Comparison of ENCODE assay signal across 8 cellular contexts in genomic region chr7:30286749-30287148, GRCh38. TPM values are rescaled to one million over a fixed set of nuclear protein-coding genes. Genes with fewer than 3 reads are reported as not detected.
DNase-seq lines count a peak whose midpoint lies in the region; ATAC-seq and TF ChIP-seq lines count a peak whose summit lies in the region.

No MANE protein-coding gene starts in this region.

- peaks cover 0 to 4% (median 0%) of the 10 kb centered on the region in 11 donors for H3K9me3 Mint-ChIP-seq in naive thymus-derived CD4-positive, alpha-beta T cell

- no peaks in the 10 kb centered on the region for H3K27me3 ChIP-seq in BJ (ENCODE audit: control insufficient read depth, insufficient read depth, low read length)
- H3K27me3 ChIP-seq in KMS-11 (ENCODE audit: insufficient read depth, low read depth) = no peaks in the 10 kb centered on the region
- H3K27me3 ChIP-seq in naive thymus-derived CD4-positive, alpha-beta T cell (ENCODE audit: control insufficient read depth in 2 of 2, insufficient read depth in 2 of 2, low read length in 2 of 2) = no peaks in the 10 kb centered on the region

- CTCF ChIA-PET in BJ (lab: Yijun Ruan, JAX) = no interaction called here
- CTCF ChIA-PET in naive thymus-derived CD4-positive, alpha-beta T cell (lab: Charles Lee) = no interaction called here

- peaks cover 45 to 68% (median 62%) of the 10 kb centered on the region in 7 donors for H3K4me1 Mint-ChIP-seq in naive thymus-derived CD4-positive, alpha-beta T cell

- peak overlapping the region in 7 of 9 donors; percentile 38 to 99 (median 90) for H3K27ac Mint-ChIP-seq in naive thymus-derived CD4-positive, alpha-beta T cell

- intact Hi-C loops in naive thymus-derived CD4-positive, alpha-beta T cell (cut with micrococcal nuclease) = loop anchor here in 1 of 2 donors (10.0 kb wide), 1 partner anchor 158 kb away; no protein-coding TSS in a partner anchor

- no peak for DNase-seq in BJ (ENCODE audit: low read depth)
- no peak for DNase-seq in choroid plexus epithelial cell (ENCODE audit: low read depth)
- no peak for DNase-seq in naive thymus-derived CD4-positive, alpha-beta T cell
- DNase-seq in DMS114 treated with DMSO at 0.1 percent for 48 hours (lab: John Stamatoyannopoulos, UW; ENCODE audit: unreplicated experiment) = no peak
- no peak for DNase-seq in AG20443 (ENCODE audit: low spot score)

- no peak for ATAC-seq in naive thymus-derived CD4-positive, alpha-beta T cell
- no peak for ATAC-seq in HG03108 (IDR thresholded peaks at IDR 0.05; ENCODE audit: unreplicated experiment)
- ATAC-seq in HG03025 (IDR thresholded peaks at IDR 0.05; ENCODE audit: low FRiP score, unreplicated experiment) = no peak

- H2AFZ ChIP-seq in KMS-11 (ENCODE audit: low read depth) = no peak overlapping the region

- TF ChIP-seq CTCF in BJ (IDR thresholded peaks at IDR 0.05; ENCODE audit: insufficient read depth, low read depth, low read length) (no peak), KMS-11 (conservative IDR thresholded peaks at IDR 0.05; ENCODE audit: low read depth, low read length) (no peak), choroid plexus epithelial cell (conservative IDR thresholded peaks at IDR 0.05; ENCODE audit: low read depth, low read length) (no peak)

- POLR2A ChIA-PET in BJ (lab: Charles Lee) = no interaction called here
- POLR2A ChIA-PET in naive thymus-derived CD4-positive, alpha-beta T cell (lab: Charles Lee) = interaction anchor here (0.7 to 4.6 kb wide), 5 partner anchors 8 to 192 kb away, joined by 3 to 50 read pairs (median 6); partner anchors contain the start of gene NOD1

- H3K4me1 ChIP-seq in KMS-11 (ENCODE audit: low read depth, poor library complexity, severe bottlenecking) = peaks cover 58% of the 10 kb centered on the region
- peaks cover 14 to 29% of the 10 kb centered on the region in 2 donors for H3K4me1 ChIP-seq in naive thymus-derived CD4-positive, alpha-beta T cell (ENCODE audit: control insufficient read depth in 2 of 2, insufficient read depth in 2 of 2, low read length in 2 of 2)

- peak overlapping the region; percentile 41 for H3K4me2 ChIP-seq in KMS-11

- H3K36me3 ChIP-seq in BJ (ENCODE audit: control insufficient read depth, insufficient read depth, low read length) (no peaks in the 10 kb centered on the region), KMS-11 (ENCODE audit: insufficient read depth) (no peaks in the 10 kb centered on the region)
- no peaks in the 10 kb centered on the region for H3K36me3 ChIP-seq in naive thymus-derived CD4-positive, alpha-beta T cell (ENCODE audit: control insufficient read depth in 2 of 3, insufficient read depth in 3 of 3, low read length in 3 of 3)

- no peaks in the 10 kb centered on the region for H4K20me1 ChIP-seq in KMS-11 (ENCODE audit: insufficient read depth)

- H3K4me3 ChIP-seq in BJ (ENCODE audit: low read depth, low read length) (peak overlapping the region; percentile 74), KMS-11 (IDR thresholded peaks at IDR 0.05; ENCODE audit: insufficient read depth, low read depth, low read length) (no peak overlapping the region), choroid plexus epithelial cell (ENCODE audit: low read depth, low read length) (peak overlapping the region; percentile 11)
- peak overlapping the region; percentile 58 for H3K4me3 ChIP-seq in naive thymus-derived CD4-positive, alpha-beta T cell (ENCODE audit: low read length)

- peak overlapping the region; percentile 86; the same call in 1 of the 2 replicates for H3K27ac ChIP-seq in KMS-11
- no peak overlapping the region for H3K27ac ChIP-seq in naive thymus-derived CD4-positive, alpha-beta T cell (ENCODE audit: low read depth, low read length)

- peak overlapping the region; percentile 87 to 100 (median 95) for H3K4me3 Mint-ChIP-seq in naive thymus-derived CD4-positive, alpha-beta T cell

- H3K79me2 ChIP-seq in KMS-11 (ENCODE audit: insufficient read depth, low read depth) = peaks cover 59% of the 10 kb centered on the region

- peaks cover 0 to 2% (median 0%) of the 10 kb centered on the region in 5 donors for H3K27me3 Mint-ChIP-seq in naive thymus-derived CD4-positive, alpha-beta T cell

- no peak overlapping the region for H3K9ac ChIP-seq in KMS-11

- H3K9me3 ChIP-seq in naive thymus-derived CD4-positive, alpha-beta T cell (ENCODE audit: control insufficient read depth in 2 of 3, low read length in 3 of 3) = no peaks in the 10 kb centered on the region

- H3K36me3 Mint-ChIP-seq in naive thymus-derived CD4-positive, alpha-beta T cell = peaks cover 3 to 27% (median 3%) of the 10 kb centered on the region in 5 donors

RNA-seq across cellular contexts. Expression of gene ZNRF2, which starts 2.4 kb away (rescaled TPM):
- polyA plus RNA-seq in BJ (2011; rRNA removed) = 1.6 and 2.8 TPM in 2 replicates
- polyA minus RNA-seq in BJ (2011; rRNA and poly(A)+ RNA removed) = 0.77 and 0.85 TPM in 2 replicates
- 10 to 100 TPM; 13.7 to 28.0 (median 24.4) TPM for total RNA-seq in naive thymus-derived CD4-positive, alpha-beta T cell
- under 1 TPM; 0.69 to 0.98 TPM for polyA plus RNA-seq in naive thymus-derived CD4-positive, alpha-beta T cell
